31 cellular contexts compared by ENCODE assay signal in the genomic region with DNA sequence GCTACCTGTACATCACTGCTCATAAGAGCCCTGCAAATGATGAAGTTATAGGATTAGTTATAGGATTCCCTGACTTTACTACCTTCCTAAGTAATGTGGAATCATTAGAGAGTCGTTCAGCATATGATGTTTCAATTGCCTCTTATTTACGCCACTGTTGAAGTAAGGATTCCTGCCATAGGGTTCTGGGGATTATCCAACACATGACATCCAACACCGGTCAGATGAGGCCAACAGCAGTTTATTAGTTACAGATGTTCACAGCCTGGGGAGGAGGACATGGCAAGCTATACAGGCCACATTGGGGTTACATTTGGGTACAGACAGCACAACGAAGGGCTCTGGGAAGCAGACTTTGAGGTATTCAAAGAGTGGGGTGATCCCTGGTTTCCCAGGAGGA.
A peak's percentile ranks its signal among the peaks of the same experiment; 100 is the strongest.
DNase-seq lines count a peak whose midpoint lies in the region; ATAC-seq, FAIRE-seq and TF ChIP-seq lines count a peak whose summit lies in the region.
"Had no signal": no experiment of that assay in that cellular context is flagged by ENCODE, and none has a peak within 500 bp of the region (broad histone marks: within the 10 kb centered on the region; RNA-seq: fewer than 3 reads in every experiment).

No MANE protein-coding gene starts in this region.

- TF ChIP-seq CTCF in GM13977 (IDR thresholded peaks at IDR 0.05; ENCODE audit: extremely low read depth, insufficient read depth, missing control alignments), result no peak

- H3K4me3 ChIP-seq in GM23248, result no peak overlapping the region
- no peak overlapping the region for H3K4me3 ChIP-seq in adipocyte (ENCODE audit: low read length)
- H3K4me3 ChIP-seq: gastroesophageal sphincter, K562, Peyer's patch, psoas muscle, SJCRH30, suprapubic skin had no signal

- H3K9ac ChIP-seq in GM23248 (no peak overlapping the region), adipocyte (ENCODE audit: low read length) (no peak overlapping the region)

- H3F3A ChIP-seq in GM23248 (ENCODE audit: insufficient read depth), result no peaks in the 10 kb centered on the region

- intact Hi-C loops in sciatic nerve (cut with DNase I), result no loop called here

- in situ Hi-C loops in GM23248 (cut with MboI), result no loop called here
- in situ Hi-C loops in GM13977 (cut with MboI; ENCODE audit: low pct_unique_long_range_greater_than_20kb, low sequenced_read_pairs, unreplicated experiment), result no loop called here

- H3K9me3 ChIP-seq in GM23248 (ENCODE audit: low read depth) (no peaks in the 10 kb centered on the region), adipocyte (ENCODE audit: control insufficient read depth, low read length) (no peaks in the 10 kb centered on the region)
- H3K9me3 ChIP-seq: gastroesophageal sphincter, Peyer's patch, psoas muscle, SJCRH30, suprapubic skin had no signal

- no peak overlapping the region for H3K27ac ChIP-seq in GM23248
- H3K27ac ChIP-seq: 22Rv1, epithelial cell of prostate, gastroesophageal sphincter, Peyer's patch, psoas muscle, SJCRH30, suprapubic skin had no signal

- H3K27me3 ChIP-seq in GM23248 (replicated peaks; ENCODE audit: insufficient read depth) (no peaks in the 10 kb centered on the region), adipocyte (replicated peaks; ENCODE audit: control insufficient read depth, insufficient read depth, low read length) (no peaks in the 10 kb centered on the region)
- H3K27me3 ChIP-seq: gastroesophageal sphincter, Peyer's patch, SJCRH30, suprapubic skin had no signal

- no peak overlapping the region for H2AFZ ChIP-seq in GM23248

- ATAC-seq in sciatic nerve, result peak; percentile 28
- ATAC-seq: activated CD4-positive, CD25-positive, alpha-beta regulatory T cell treated with anti-CD3 and anti-CD28 coated beads, Interleukin-2, amount 50 U/mL, for 24 hours; activated CD8-positive, alpha-beta T cell treated with anti-CD3 and anti-CD28 coated beads for 36 hours; CD8-positive, alpha-beta T cell; gastroesophageal sphincter; K562; left ventricle myocardium superior; psoas muscle had no signal

- FAIRE-seq in GM19239 (lab: Jason Lieb, UNC) (no peak), RCC 7860 (lab: Jason Lieb, UNC) (no peak)
- FAIRE-seq: colon, HTR-8/SVneo, islet of Langerhans, K562, TTC549, urothelium cell line had no signal

- H3K9me2 ChIP-seq in GM23248 (ENCODE audit: insufficient read depth), result no peaks in the 10 kb centered on the region

- H3K79me2 ChIP-seq in GM23248 (ENCODE audit: insufficient read depth), result no peaks in the 10 kb centered on the region

- no peaks in the 10 kb centered on the region for H4K20me1 ChIP-seq in GM23248 (ENCODE audit: insufficient read depth)

- H3K4me2 ChIP-seq in GM23248 (ENCODE audit: unreplicated experiment), result no peak overlapping the region

- no peaks in the 10 kb centered on the region for H3K36me3 ChIP-seq in GM23248 (ENCODE audit: low read depth)
- no peaks in the 10 kb centered on the region for H3K36me3 ChIP-seq in adipocyte (ENCODE audit: control insufficient read depth, insufficient read depth, low read length, severe bottlenecking)
- H3K36me3 ChIP-seq: gastroesophageal sphincter, Peyer's patch, SJCRH30, suprapubic skin had no signal

- WGBS in GM23248 (ENCODE audit: low coverage in 1 of 2, low lambda C conversion rate in 2 of 2, missing lambda C conversion rate in 2 of 2), 2 experiments, result 28 to 31% methylated on average over 4 of the region's 4 CpGs

- peak; percentile 19 for DNase-seq in DMS53 (lab: John Stamatoyannopoulos, UW)
- no peak for DNase-seq in DMS53 treated with DMSO at 0.1 percent for 48 hours (lab: John Stamatoyannopoulos, UW; ENCODE audit: unreplicated experiment)
- DNase-seq in GM23248, result peak; percentile 42
- DNase-seq in adipocyte (ENCODE audit: low read depth), result peak; percentile 62
- DNase-seq in sciatic nerve (ENCODE audit: low spot score), result no peak
- DNase-seq in GM13977 (ENCODE audit: low spot score), result no peak
- no peak for DNase-seq in GM19239 (ENCODE audit: insufficient read length, low spot score)
- DNase-seq in RCC 7860 (ENCODE audit: low spot score), result no peak
- DNase-seq: activated CD8-positive, alpha-beta T cell treated with anti-CD3 and anti-CD28 coated beads for 36 hours; CD8-positive, alpha-beta T cell; effector CD8-positive, alpha-beta T cell; left ventricle myocardium superior; NCI-H1105; NCI-H2081; NCI-H510A; Peyer's patch; psoas muscle; stimulated activated CD4-positive, alpha-beta T cell treated with anti-CD3 and anti-CD28 coated beads, Interleukin-15, amount 100 ng/mL, for 24 hours; stimulated activated naive CD4-positive, alpha-beta T cell had no signal

- H3K4me1 ChIP-seq in GM23248 (ENCODE audit: insufficient read depth), result peaks cover 10% of the 10 kb centered on the region; the same call in 1 of the 2 replicates
- no peaks in the 10 kb centered on the region for H3K4me1 ChIP-seq in adipocyte (ENCODE audit: control insufficient read depth, insufficient read depth, low read length)
- H3K4me1 ChIP-seq: gastroesophageal sphincter, Peyer's patch, psoas muscle, SJCRH30, suprapubic skin had no signal

Comparison
In these comparisons a context has a peak if more than half of its experiments do, and no peak if none do; other contexts are left out.
1. DNase-seq: peak in DMS53 (single experiment), GM23248 (single experiment) and adipocyte (single experiment); none in DMS53 treated with DMSO at 0.1 percent for 48 hours (single experiment), sciatic nerve (single experiment), GM13977 (single experiment), GM19239 (single experiment) and RCC 7860 (single experiment).